ENCODE assay signal across 11 cellular contexts in genomic region chr2:96618599-96619283, GRCh38. TPM values are rescaled to one million over a fixed set of nuclear protein-coding genes. Genes with fewer than 3 reads are reported as not detected.
DNase-seq lines count a peak whose midpoint lies in the region; ATAC-seq lines count a peak whose summit lies in the region.
"Had no signal": no experiment of that assay in that cellular context is flagged by ENCODE, and none has a peak within 500 bp of the region (broad histone marks: within the 10 kb centered on the region; RNA-seq: fewer than 3 reads in every experiment).

No MANE protein-coding gene starts in this region.

- H3K36me3 ChIP-seq in subcutaneous abdominal adipose tissue (ENCODE audit: control insufficient read depth in 5 of 5, insufficient read depth in 5 of 5, low read length in 5 of 5) = peaks cover 14 to 33% (median 23%) of the 10 kb centered on the region in 5 donors

- H3K9ac ChIP-seq in subcutaneous abdominal adipose tissue (ENCODE audit: low read length in 5 of 5) = peak overlapping the region in 2 of 5 donors; percentile 7 to 20

- no peak overlapping the region for H3K4me3 Mint-ChIP-seq in T-helper 2 cell treated with Interferon-gamma antibody and Interleukin-4, amounts not matched to agents 5 μg/mL and 100 μg/mL, for 36 hours
- no peak overlapping the region for H3K4me3 Mint-ChIP-seq in activated T-helper 2 cell treated with anti-CD3 and anti-CD28 coated beads, Interferon-gamma antibody, Interleukin-2, Interleukin-4, amounts not matched to agents 10 μg/mL and 5 μg/mL and 100 μg/mL, durations not matched to agents 14 hours and 24 hours and 36 hours (ENCODE audit: low read depth)
- peak overlapping the region in 2 of 5 donors; percentile 24 to 39 for H3K4me3 Mint-ChIP-seq in immature natural killer cell

- no peaks in the 10 kb centered on the region for H3K9me3 Mint-ChIP-seq in T-helper 2 cell treated with Interferon-gamma antibody and Interleukin-4, amounts not matched to agents 5 μg/mL and 100 μg/mL, for 36 hours
- H3K9me3 Mint-ChIP-seq in activated T-helper 2 cell treated with anti-CD3 and anti-CD28 coated beads, Interferon-gamma antibody, Interleukin-2, Interleukin-4, amounts not matched to agents 10 μg/mL and 5 μg/mL and 100 μg/mL, durations not matched to agents 14 hours and 24 hours and 36 hours = no peaks in the 10 kb centered on the region
- peaks cover 0 to 1% (median 0%) of the 10 kb centered on the region in 6 donors for H3K9me3 Mint-ChIP-seq in immature natural killer cell
- H3K9me3 Mint-ChIP-seq: activated naive CD4-positive, alpha-beta T cell treated with anti-CD3 and anti-CD28 coated beads, Interleukin-2, amount 50 U/mL, for 72 hours had no signal

- H3K4me3 ChIP-seq in subcutaneous abdominal adipose tissue (ENCODE audit: low read depth in 1 of 5, low read length in 5 of 5) = no peak overlapping the region

- no peak for ATAC-seq in GM21360 (IDR thresholded peaks at IDR 0.05; ENCODE audit: unreplicated experiment)
- ATAC-seq in HG03342 (IDR thresholded peaks at IDR 0.05; ENCODE audit: unreplicated experiment) = no peak

- peak overlapping the region; percentile 70 for H3K27ac ChIP-seq in subcutaneous abdominal adipose tissue (ENCODE audit: low read depth, low read length)

- H3K27ac Mint-ChIP-seq in T-helper 2 cell treated with Interferon-gamma antibody and Interleukin-4, amounts not matched to agents 5 μg/mL and 100 μg/mL, for 36 hours = peak overlapping the region; percentile 47
- peak overlapping the region; percentile 2 for H3K27ac Mint-ChIP-seq in activated T-helper 2 cell treated with anti-CD3 and anti-CD28 coated beads, Interferon-gamma antibody, Interleukin-2, Interleukin-4, amounts not matched to agents 10 μg/mL and 5 μg/mL and 100 μg/mL, durations not matched to agents 14 hours and 24 hours and 36 hours
- peak overlapping the region in 5 of 6 donors; percentile 19 to 89 (median 71) for H3K27ac Mint-ChIP-seq in immature natural killer cell

- H3K27me3 ChIP-seq in subcutaneous abdominal adipose tissue (ENCODE audit: control insufficient read depth in 5 of 5, insufficient read depth in 4 of 5, low read length in 5 of 5) = no peaks in the 10 kb centered on the region

- H3K9me3 ChIP-seq in subcutaneous abdominal adipose tissue (ENCODE audit: control insufficient read depth in 5 of 5, low read length in 5 of 5) = no peaks in the 10 kb centered on the region

- peaks cover 3 to 37% (median 20%) of the 10 kb centered on the region in 5 donors for H3K4me1 ChIP-seq in subcutaneous abdominal adipose tissue (ENCODE audit: control insufficient read depth in 5 of 5, insufficient read depth in 5 of 5, low read length in 5 of 5)

- H3K36me3 Mint-ChIP-seq in T-helper 2 cell treated with Interferon-gamma antibody and Interleukin-4, amounts not matched to agents 5 μg/mL and 100 μg/mL, for 36 hours (ENCODE audit: low read depth) = peaks cover 55% of the 10 kb centered on the region
- H3K36me3 Mint-ChIP-seq in activated T-helper 2 cell treated with anti-CD3 and anti-CD28 coated beads, Interferon-gamma antibody, Interleukin-2, Interleukin-4, amounts not matched to agents 10 μg/mL and 5 μg/mL and 100 μg/mL, durations not matched to agents 14 hours and 24 hours and 36 hours (ENCODE audit: low read depth) = peaks cover 51% of the 10 kb centered on the region
- H3K36me3 Mint-ChIP-seq in immature natural killer cell = peaks cover 4 to 19% (median 16%) of the 10 kb centered on the region in 3 donors

- no peaks in the 10 kb centered on the region for H3K27me3 Mint-ChIP-seq in T-helper 2 cell treated with Interferon-gamma antibody and Interleukin-4, amounts not matched to agents 5 μg/mL and 100 μg/mL, for 36 hours (ENCODE audit: low read depth)
- H3K27me3 Mint-ChIP-seq in activated T-helper 2 cell treated with anti-CD3 and anti-CD28 coated beads, Interferon-gamma antibody, Interleukin-2, Interleukin-4, amounts not matched to agents 10 μg/mL and 5 μg/mL and 100 μg/mL, durations not matched to agents 14 hours and 24 hours and 36 hours (ENCODE audit: low read depth) = no peaks in the 10 kb centered on the region
- peaks cover 0 to 8% (median 4%) of the 10 kb centered on the region in 3 donors for H3K27me3 Mint-ChIP-seq in immature natural killer cell (ENCODE audit: low read depth in 3 of 3)

- no peak for DNase-seq in T-helper 2 cell treated with Interferon-gamma antibody and Interleukin-4, amounts not matched to agents 5 μg/mL and 100 μg/mL, for 36 hours (ENCODE audit: low spot score)
- DNase-seq in T-helper 2 cell = no peak
- no peak for DNase-seq in activated T-helper 2 cell treated with anti-CD3 and anti-CD28 coated beads, Interferon-gamma antibody, Interleukin-2, Interleukin-4, amounts not matched to agents 10 μg/mL and 5 μg/mL and 100 μg/mL, durations not matched to agents 14 hours and 24 hours and 36 hours (ENCODE audit: low spot score)
- DNase-seq in immature natural killer cell = no peak
- DNase-seq in NCI-H2227 treated with DMSO at 0.1 percent for 48 hours (lab: John Stamatoyannopoulos, UW) = no peak
- DNase-seq: 8988T, SIG-M5 had no signal

- intact Hi-C loops in activated T-helper 2 cell treated with anti-CD3 and anti-CD28 coated beads, Interferon-gamma antibody, Interleukin-2, Interleukin-4, amounts not matched to agents 10 μg/mL and 5 μg/mL and 100 μg/mL, durations not matched to agents 14 hours and 24 hours and 36 hours (cut with micrococcal nuclease) = no loop called here

- peaks cover 30% of the 10 kb centered on the region for H3K4me1 Mint-ChIP-seq in T-helper 2 cell treated with Interferon-gamma antibody and Interleukin-4, amounts not matched to agents 5 μg/mL and 100 μg/mL, for 36 hours (ENCODE audit: low read depth)
- H3K4me1 Mint-ChIP-seq in activated T-helper 2 cell treated with anti-CD3 and anti-CD28 coated beads, Interferon-gamma antibody, Interleukin-2, Interleukin-4, amounts not matched to agents 10 μg/mL and 5 μg/mL and 100 μg/mL, durations not matched to agents 14 hours and 24 hours and 36 hours (ENCODE audit: low read depth) = peaks cover 34% of the 10 kb centered on the region
- H3K4me1 Mint-ChIP-seq in immature natural killer cell = peaks cover 34 to 46% of the 10 kb centered on the region in 2 donors

RNA-seq across cellular contexts. Expression of gene KANSL3, which starts 19.4 kb away (rescaled TPM):
- 45.8 and 48.3 TPM in 2 replicates for total RNA-seq in activated T-helper 2 cell treated with anti-CD3 and anti-CD28 coated beads, Interferon-gamma antibody, Interleukin-2, Interleukin-4, amounts not matched to agents 10 μg/mL and 5 μg/mL and 100 μg/mL, durations not matched to agents 14 hours and 24 hours and 36 hours
- polyA plus RNA-seq in immature natural killer cell = 10 to 100 TPM in 1 of 3 donors, 1 to 10 TPM in 2; 8.2 to 22.2 (median 9.9) TPM

RNA-seq across cellular contexts. Expression of gene FER1L5, which starts 23.8 kb away (rescaled TPM):
- not detected in 2 replicates for total RNA-seq in activated T-helper 2 cell treated with anti-CD3 and anti-CD28 coated beads, Interferon-gamma antibody, Interleukin-2, Interleukin-4, amounts not matched to agents 10 μg/mL and 5 μg/mL and 100 μg/mL, durations not matched to agents 14 hours and 24 hours and 36 hours
- polyA plus RNA-seq in immature natural killer cell = not detected
- total RNA-seq: activated naive CD4-positive, alpha-beta T cell treated with anti-CD3 and anti-CD28 coated beads, Interleukin-2, amount 50 U/mL, for 72 hours had no signal

Comparison
In these comparisons a context has a peak if more than half of its experiments do, and no peak if none do; other contexts are left out.
1. H3K27ac Mint-ChIP-seq: peak in every context shown above with its lines; median percentile 71 in immature natural killer cell; 47 in T-helper 2 cell treated with Interferon-gamma antibody and Interleukin-4, amounts not matched to agents 5 μg/mL and 100 μg/mL, for 36 hours; 2 in activated T-helper 2 cell treated with anti-CD3 and anti-CD28 coated beads, Interferon-gamma antibody, Interleukin-2, Interleukin-4, amounts not matched to agents 10 μg/mL and 5 μg/mL and 100 μg/mL, durations not matched to agents 14 hours and 24 hours and 36 hours.